1 cellular context compared by ENCODE assay signal in the genomic region with DNA sequence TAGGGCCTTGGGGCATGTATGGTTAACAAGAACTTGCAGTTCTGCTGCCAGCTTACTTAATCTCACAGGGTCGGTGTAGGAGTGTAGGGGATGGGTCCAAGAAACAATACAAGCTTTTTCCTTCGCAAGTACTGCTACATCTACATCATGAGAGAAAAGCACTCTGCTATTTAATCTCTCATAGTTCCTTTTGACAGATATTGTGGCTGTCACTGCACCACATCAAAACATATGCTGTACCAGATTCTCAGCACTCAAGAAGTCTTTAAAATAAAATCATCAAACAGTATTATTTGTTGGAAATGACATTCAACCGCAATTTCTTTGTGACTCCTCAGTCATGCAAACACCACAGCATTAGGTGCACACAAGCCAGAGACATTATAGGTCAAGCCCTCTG.
TF ChIP-seq lines count a peak whose summit lies in the region.

No MANE protein-coding gene starts in this region.

TF ChIP-seq in neural cell, 6 proteins besides CTCF, POLR2A, EP300 and RAD21:
- TF ChIP-seq, protein P1, sequence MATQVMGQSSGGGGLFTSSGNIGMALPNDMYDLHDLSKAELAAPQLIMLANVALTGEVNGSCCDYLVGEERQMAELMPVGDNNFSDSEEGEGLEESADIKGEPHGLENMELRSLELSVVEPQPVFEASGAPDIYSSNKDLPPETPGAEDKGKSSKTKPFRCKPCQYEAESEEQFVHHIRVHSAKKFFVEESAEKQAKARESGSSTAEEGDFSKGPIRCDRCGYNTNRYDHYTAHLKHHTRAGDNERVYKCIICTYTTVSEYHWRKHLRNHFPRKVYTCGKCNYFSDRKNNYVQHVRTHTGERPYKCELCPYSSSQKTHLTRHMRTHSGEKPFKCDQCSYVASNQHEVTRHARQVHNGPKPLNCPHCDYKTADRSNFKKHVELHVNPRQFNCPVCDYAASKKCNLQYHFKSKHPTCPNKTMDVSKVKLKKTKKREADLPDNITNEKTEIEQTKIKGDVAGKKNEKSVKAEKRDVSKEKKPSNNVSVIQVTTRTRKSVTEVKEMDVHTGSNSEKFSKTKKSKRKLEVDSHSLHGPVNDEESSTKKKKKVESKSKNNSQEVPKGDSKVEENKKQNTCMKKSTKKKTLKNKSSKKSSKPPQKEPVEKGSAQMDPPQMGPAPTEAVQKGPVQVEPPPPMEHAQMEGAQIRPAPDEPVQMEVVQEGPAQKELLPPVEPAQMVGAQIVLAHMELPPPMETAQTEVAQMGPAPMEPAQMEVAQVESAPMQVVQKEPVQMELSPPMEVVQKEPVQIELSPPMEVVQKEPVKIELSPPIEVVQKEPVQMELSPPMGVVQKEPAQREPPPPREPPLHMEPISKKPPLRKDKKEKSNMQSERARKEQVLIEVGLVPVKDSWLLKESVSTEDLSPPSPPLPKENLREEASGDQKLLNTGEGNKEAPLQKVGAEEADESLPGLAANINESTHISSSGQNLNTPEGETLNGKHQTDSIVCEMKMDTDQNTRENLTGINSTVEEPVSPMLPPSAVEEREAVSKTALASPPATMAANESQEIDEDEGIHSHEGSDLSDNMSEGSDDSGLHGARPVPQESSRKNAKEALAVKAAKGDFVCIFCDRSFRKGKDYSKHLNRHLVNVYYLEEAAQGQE (IDR thresholded peaks at IDR 0.05; ENCODE audit: borderline replicate concordance), result no peak
- TF ChIP-seq POLR2AphosphoS5 (IDR thresholded peaks at IDR 0.05), result peak; percentile 72
TF ChIP-seq in neural cell: peak in this region for 1.
